In the genomic region with DNA sequence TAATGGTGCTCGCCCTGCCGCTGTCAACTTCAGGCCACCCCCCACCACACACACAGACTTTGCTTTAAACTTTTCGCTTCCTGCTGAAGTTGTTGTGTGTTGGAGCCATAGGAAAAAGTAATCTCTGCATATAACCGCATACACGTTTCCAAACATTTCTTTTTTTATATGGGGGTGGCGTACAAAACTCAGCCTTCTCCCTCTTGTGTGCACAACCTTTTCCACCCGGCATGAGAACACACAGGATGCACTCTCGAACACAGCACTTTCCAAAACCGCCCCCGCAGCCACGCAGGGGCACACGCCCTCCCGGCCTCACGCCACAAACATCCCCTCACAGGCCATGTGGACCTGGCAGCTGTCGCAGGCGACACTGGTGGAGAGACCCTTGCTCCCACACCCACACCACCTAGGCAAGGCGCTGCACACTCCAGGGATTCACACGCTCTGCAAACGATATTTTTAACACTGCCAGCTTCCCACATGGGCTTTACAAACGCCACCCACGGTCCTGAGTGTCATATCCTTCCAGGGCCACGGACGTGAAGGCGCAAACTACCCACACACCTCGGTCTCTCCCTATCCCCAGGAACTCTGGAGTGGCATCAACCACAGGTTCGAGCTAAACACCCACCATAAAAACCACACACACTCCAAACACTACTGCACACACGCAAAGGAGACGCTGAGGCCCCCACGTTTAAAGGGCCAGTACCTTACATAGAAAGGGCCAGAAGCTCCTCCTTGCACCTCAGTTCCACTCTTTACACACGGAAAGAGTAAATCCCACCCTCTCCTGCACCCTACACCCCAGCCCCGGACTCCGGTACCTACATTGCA, we compare ENCODE assay signal across 8 cellular contexts. TPM values are rescaled to one million over a fixed set of nuclear protein-coding genes. Genes with fewer than 3 reads are reported as not detected.
DNase-seq lines count a peak whose midpoint lies in the region; ATAC-seq, FAIRE-seq and TF ChIP-seq lines count a peak whose summit lies in the region.

No MANE protein-coding gene starts in this region.

- TF ChIP-seq POLR2A in GM12892 (IDR thresholded peaks at IDR 0.05; ENCODE audit: low read depth, low read length), result no peak

- H3K36me3 Mint-ChIP-seq in activated T-cell treated with anti-CD3 and anti-CD28 coated beads, Interleukin-2, amount 50 U/mL, for 4 hours (ENCODE audit: insufficient read depth), result peaks cover 4% of the 10 kb centered on the region
- H3K36me3 Mint-ChIP-seq in progenitor cell of endocrine pancreas (ENCODE audit: insufficient read depth), result no peaks in the 10 kb centered on the region

- DNase-seq in GM12892 (ENCODE audit: insufficient read length), result peak; percentile 63
- DNase-seq in KBM-7, result peak; percentile 73
- peak; percentile 52 for DNase-seq in activated T-cell treated with anti-CD3 and anti-CD28 coated beads, Interleukin-2, amount 50 U/mL, for 4 hours
- DNase-seq in fibroblast of pulmonary artery (ENCODE audit: low read depth), result peak; percentile 52
- no peak for DNase-seq in progenitor cell of endocrine pancreas (ENCODE audit: low spot score, unreplicated experiment)
- no peak for DNase-seq in AML-193 (lab: John Stamatoyannopoulos, UW)
- DNase-seq in NCI-H526 (lab: John Stamatoyannopoulos, UW), result no peak
- no peak for DNase-seq in NCI-H2081 treated with DMSO at 0.1 percent for 48 hours (lab: John Stamatoyannopoulos, UW)

- peak; percentile 50 to 53 for ATAC-seq in activated T-cell treated with anti-CD3 and anti-CD28 coated beads, Interleukin-2, amount 50 U/mL, for 4 hours

- in situ Hi-C loops in KBM-7 (cut with MboI; ENCODE audit: low pct_unique_long_range_greater_than_20kb, low sequenced_read_pairs), result no loop called here

- H3K4me3 ChIP-seq in fibroblast of pulmonary artery (replicated peaks; ENCODE audit: low read depth, low read length), result peak overlapping the region; percentile 74

- no peaks in the 10 kb centered on the region for H3K9me3 Mint-ChIP-seq in activated T-cell treated with anti-CD3 and anti-CD28 coated beads, Interleukin-2, amount 50 U/mL, for 4 hours
- no peaks in the 10 kb centered on the region for H3K9me3 Mint-ChIP-seq in progenitor cell of endocrine pancreas (ENCODE audit: low read depth)

- TF ChIP-seq CTCF in fibroblast of pulmonary artery (IDR thresholded peaks at IDR 0.05; ENCODE audit: low read length, missing control alignments) (no peak), progenitor cell of endocrine pancreas (IDR thresholded peaks at IDR 0.05; ENCODE audit: unreplicated experiment) (no peak)

- H3K27me3 Mint-ChIP-seq in activated T-cell treated with anti-CD3 and anti-CD28 coated beads, Interleukin-2, amount 50 U/mL, for 4 hours (ENCODE audit: low read depth), result no peaks in the 10 kb centered on the region
- peaks cover 38% of the 10 kb centered on the region for H3K27me3 Mint-ChIP-seq in progenitor cell of endocrine pancreas

- peak overlapping the region; percentile 50 for H3K27ac Mint-ChIP-seq in progenitor cell of endocrine pancreas

- FAIRE-seq in GM12892 (lab: Jason Lieb, UNC), result peak; percentile 73

- peak overlapping the region; percentile 93 for H3K4me3 Mint-ChIP-seq in activated T-cell treated with anti-CD3 and anti-CD28 coated beads, Interleukin-2, amount 50 U/mL, for 4 hours
- peak overlapping the region; percentile 68 for H3K4me3 Mint-ChIP-seq in progenitor cell of endocrine pancreas (ENCODE audit: low read depth)

- peaks cover 80% of the 10 kb centered on the region for H3K4me1 Mint-ChIP-seq in activated T-cell treated with anti-CD3 and anti-CD28 coated beads, Interleukin-2, amount 50 U/mL, for 4 hours (ENCODE audit: low read depth)
- peaks cover 43% of the 10 kb centered on the region for H3K4me1 Mint-ChIP-seq in progenitor cell of endocrine pancreas (ENCODE audit: low read depth)

RNA-seq across cellular contexts. Expression of a gene that starts 12.3 kb away (rescaled TPM):
- 103 TPM for polyA plus RNA-seq in GM12892 (2012; ENCODE audit: missing spikeins)
- total RNA-seq in activated T-cell treated with anti-CD3 and anti-CD28 coated beads, Interleukin-2, amount 50 U/mL, for 4 hours, result 100 to 1,000 TPM in 2 of 3 donors, 10 to 100 TPM in 1; 82.1 to 140 (median 124) TPM
- 0.29 and 0.93 TPM in 2 replicates for total RNA-seq in progenitor cell of endocrine pancreas

RNA-seq across cellular contexts. Expression of a gene that starts 12.7 kb away (rescaled TPM):
- polyA plus RNA-seq in GM12892 (2012; ENCODE audit: missing spikeins), result 1.9 TPM
- 10 to 100 TPM; 34.4 to 38.4 (median 38.0) TPM for total RNA-seq in activated T-cell treated with anti-CD3 and anti-CD28 coated beads, Interleukin-2, amount 50 U/mL, for 4 hours
- 4.9 and 5.2 TPM in 2 replicates for total RNA-seq in progenitor cell of endocrine pancreas

RNA-seq across cellular contexts. Expression of a gene that starts 38.6 kb away (rescaled TPM):
- polyA plus RNA-seq in GM12892 (2012; ENCODE audit: missing spikeins), result 14.2 TPM
- 10 to 100 TPM in 1 of 3 donors, 1 to 10 TPM in 2; 8.0 to 10.6 (median 9.3) TPM for total RNA-seq in activated T-cell treated with anti-CD3 and anti-CD28 coated beads, Interleukin-2, amount 50 U/mL, for 4 hours
- total RNA-seq in progenitor cell of endocrine pancreas, result 58.6 and 59.0 TPM in 2 replicates

RNA-seq across cellular contexts. Expression of a gene that starts 38.8 kb away (rescaled TPM):
- 13.7 TPM for polyA plus RNA-seq in GM12892 (2012; ENCODE audit: missing spikeins)
- 10 to 100 TPM; 29.7 to 41.5 (median 36.6) TPM for total RNA-seq in activated T-cell treated with anti-CD3 and anti-CD28 coated beads, Interleukin-2, amount 50 U/mL, for 4 hours
- 75.7 and 78.8 TPM in 2 replicates for total RNA-seq in progenitor cell of endocrine pancreas

RNA-seq across cellular contexts. Expression of a gene that starts 48.8 kb away (rescaled TPM):
- 12.5 TPM for polyA plus RNA-seq in GM12892 (2012; ENCODE audit: missing spikeins)
- total RNA-seq in activated T-cell treated with anti-CD3 and anti-CD28 coated beads, Interleukin-2, amount 50 U/mL, for 4 hours, result 10 to 100 TPM; 19.9 to 21.9 (median 20.0) TPM
- total RNA-seq in progenitor cell of endocrine pancreas, result 24.3 and 27.1 TPM in 2 replicates

Comparison
In these comparisons a context has a peak if more than half of its experiments do, and no peak if none do; other contexts are left out.
1. DNase-seq: peak in GM12892 (single experiment), KBM-7 (single experiment), activated T-cell treated with anti-CD3 and anti-CD28 coated beads, Interleukin-2, amount 50 U/mL, for 4 hours (single experiment) and fibroblast of pulmonary artery (single experiment); none in progenitor cell of endocrine pancreas (single experiment), AML-193 (0 of 2), NCI-H526 (0 of 2) and NCI-H2081 treated with DMSO at 0.1 percent for 48 hours (single experiment).
2. RNA of a gene that starts 12.3 kb away (total RNA-seq): 82.1 to 140 TPM in activated T-cell treated with anti-CD3 and anti-CD28 coated beads, Interleukin-2, amount 50 U/mL, for 4 hours; 0.29 to 0.93 TPM in progenitor cell of endocrine pancreas; every median in the first group is over 10 times any median in the second.